9 cellular contexts compared by ENCODE assay signal in genomic region chr1:19664453-19665043, GRCh38. TPM values are rescaled to one million over a fixed set of nuclear protein-coding genes. Genes with fewer than 3 reads are reported as not detected.
DNase-seq lines count a peak whose midpoint lies in the region; ATAC-seq and TF ChIP-seq lines count a peak whose summit lies in the region.
"Had no signal": no experiment of that assay in that cellular context is flagged by ENCODE, and none has a peak within 500 bp of the region (broad histone marks: within the 10 kb centered on the region; RNA-seq: fewer than 3 reads in every experiment).

Gene HTR6 (plus strand): TSS chr1:19664875. CDS start chr1:19665754, 879 bp downstream.

- CTCF ChIA-PET in WTC11 (lab: Charles Lee), result interaction anchor here (0.6 to 6.5 kb wide), 4 partner anchors 11 to 51 kb away, joined by 3 to 208 read pairs (median 4); no protein-coding TSS in a partner anchor

- H3K4me1 ChIP-seq in foreskin keratinocyte, result no peaks in the 10 kb centered on the region
- H3K4me1 ChIP-seq in Karpas-422 (ENCODE audit: low read length), result peaks cover 1% of the 10 kb centered on the region

- H3K4me1 Mint-ChIP-seq in WTC11, result peaks cover 5% of the 10 kb centered on the region
- H3K4me1 Mint-ChIP-seq in stimulated activated naive B cell treated with anti-CD40 and anti-IgM and Interleukin-4, amounts not matched to agents 10 μg/mL and 1 μg/mL and 100 μg/mL, for 72 hours, result peaks cover 7 to 9% of the 10 kb centered on the region in 2 donors

- H3K36me3 ChIP-seq in Karpas-422 (ENCODE audit: insufficient read depth, low read length), result no peaks in the 10 kb centered on the region

- H3K27ac ChIP-seq in foreskin keratinocyte, result no peak within 1 kb of the TSS
- no peak within 1 kb of the TSS for H3K27ac ChIP-seq in Karpas-422 (ENCODE audit: low read length)
- H3K27ac ChIP-seq: epithelial cell of prostate had no signal

- H3K9ac ChIP-seq in Karpas-422 (ENCODE audit: low read length), result no peak within 1 kb of the TSS

- H3K9me2 ChIP-seq in Karpas-422 (replicated peaks; ENCODE audit: insufficient read depth, low read length), result no peaks in the 10 kb centered on the region

- ATAC-seq in WTC11 (no peak), foreskin keratinocyte (peak; percentile 4), left lobe of liver (no peak)
- ATAC-seq in stimulated activated naive B cell treated with anti-CD40 and anti-IgM and Interleukin-4, amounts not matched to agents 10 μg/mL and 1 μg/mL and 100 μg/mL, for 72 hours (replicated peaks), result peak; percentile 24 to 29

- H3K4me2 ChIP-seq in Karpas-422 (ENCODE audit: low read depth, low read length, poor library complexity, severe bottlenecking), result no peak within 1 kb of the TSS

- H3K27me3 Mint-ChIP-seq in WTC11 (ENCODE audit: low read depth), result peaks cover 61% of the 10 kb centered on the region
- peaks cover 55 to 61% of the 10 kb centered on the region in 2 donors for H3K27me3 Mint-ChIP-seq in stimulated activated naive B cell treated with anti-CD40 and anti-IgM and Interleukin-4, amounts not matched to agents 10 μg/mL and 1 μg/mL and 100 μg/mL, for 72 hours

- TF ChIP-seq CTCF in WTC11 (IDR thresholded peaks at IDR 0.05) (no peak), foreskin keratinocyte (conservative IDR thresholded peaks at IDR 0.05) (no peak)

- H3K36me3 Mint-ChIP-seq in WTC11, result no peaks in the 10 kb centered on the region
- H3K36me3 Mint-ChIP-seq in stimulated activated naive B cell treated with anti-CD40 and anti-IgM and Interleukin-4, amounts not matched to agents 10 μg/mL and 1 μg/mL and 100 μg/mL, for 72 hours, result no peaks in the 10 kb centered on the region

- no peak within 1 kb of the TSS for H3K27ac Mint-ChIP-seq in WTC11
- no peak within 1 kb of the TSS for H3K27ac Mint-ChIP-seq in stimulated activated naive B cell treated with anti-CD40 and anti-IgM and Interleukin-4, amounts not matched to agents 10 μg/mL and 1 μg/mL and 100 μg/mL, for 72 hours

- H3K4me3 ChIP-seq in Karpas-422 (ENCODE audit: low read length), result no peak within 1 kb of the TSS

- POLR2A ChIA-PET in WTC11 (lab: Charles Lee), result no interaction called here

- no peaks in the 10 kb centered on the region for H3K9me3 Mint-ChIP-seq in WTC11
- no peaks in the 10 kb centered on the region for H3K9me3 Mint-ChIP-seq in stimulated activated naive B cell treated with anti-CD40 and anti-IgM and Interleukin-4, amounts not matched to agents 10 μg/mL and 1 μg/mL and 100 μg/mL, for 72 hours

- no peaks in the 10 kb centered on the region for H4K20me1 ChIP-seq in Karpas-422 (ENCODE audit: insufficient read depth, low read depth, low read length)

- no peaks in the 10 kb centered on the region for H3K9me3 ChIP-seq in Karpas-422 (ENCODE audit: low read length)

- no peaks in the 10 kb centered on the region for H3K79me2 ChIP-seq in Karpas-422 (ENCODE audit: low read length)

- peak within 1 kb of the TSS; percentile 71 for H3K4me3 Mint-ChIP-seq in WTC11
- peak within 1 kb of the TSS; percentile 67 to 73 for H3K4me3 Mint-ChIP-seq in stimulated activated naive B cell treated with anti-CD40 and anti-IgM and Interleukin-4, amounts not matched to agents 10 μg/mL and 1 μg/mL and 100 μg/mL, for 72 hours

- H3K27me3 ChIP-seq in foreskin keratinocyte, result peaks cover 74% of the 10 kb centered on the region
- H3K27me3 ChIP-seq in Karpas-422 (ENCODE audit: low read length), result no peaks in the 10 kb centered on the region

- no peak within 1 kb of the TSS for H2AFZ ChIP-seq in Karpas-422 (ENCODE audit: low read length)

- DNase-seq in NCI-H82 (lab: John Stamatoyannopoulos, UW) (peak; percentile 57), NCI-H82 treated with DMSO at 0.1 percent for 48 hours (lab: John Stamatoyannopoulos, UW; ENCODE audit: unreplicated experiment) (no peak), WTC11 (ENCODE audit: low spot score) (no peak), foreskin keratinocyte (no peak), HuH-7 (ENCODE audit: low spot score) (no peak), Karpas-422 (no peak), left lobe of liver (ENCODE audit: low spot score) (no peak)
- no peak for DNase-seq in stimulated activated naive B cell treated with anti-CD40 and anti-IgM and Interleukin-4, amounts not matched to agents 10 μg/mL and 1 μg/mL and 100 μg/mL, for 72 hours

TF ChIP-seq in WTC11, 78 proteins besides CTCF, POLR2A, EP300 and RAD21:
- TF ChIP-seq ZNF423 (CRISPR knock-in tag; IDR thresholded peaks at IDR 0.05) (0 out of 2 replicates have a peak, but pooled peaks have one; percentile 6), NFATC4 (CRISPR knock-in tag; IDR thresholded peaks at IDR 0.05) (no peak), ATF3 (CRISPR knock-in tag; conservative IDR thresholded peaks at IDR 0.05) (no peak), GTF2I (CRISPR knock-in tag; conservative IDR thresholded peaks at IDR 0.05) (peak; percentile 60; the same call in 1 of the 2 replicates)
TF ChIP-seq in WTC11: peak in this region for 2.

RNA-seq across cellular contexts. Expression of gene HTR6, which starts in this region (rescaled TPM):
- 0.71 to 1.2 TPM (median 0.90 TPM) in 3 replicates for total RNA-seq in WTC11 (2021)
- not detected in 2 replicates for total RNA-seq in foreskin keratinocyte
- polyA plus RNA-seq in foreskin keratinocyte, result not detected in 2 replicates
- total RNA-seq in Karpas-422 (2014; rRNA removed; shearing (Covaris generic); ENCODE audit: low replicate concordance), result not detected in 2 replicates
- total RNA-seq in left lobe of liver, result not detected

Comparison
In these comparisons a context has a peak if more than half of its experiments do, and no peak if none do; other contexts are left out.
1. Peak in ATAC-seq in foreskin keratinocyte; RNA of the gene not detected or under 1 TPM.
2. ATAC-seq: peak in stimulated activated naive B cell treated with anti-CD40 and anti-IgM and Interleukin-4, amounts not matched to agents 10 μg/mL and 1 μg/mL and 100 μg/mL, for 72 hours (2 of 2); none in WTC11 (single experiment) and left lobe of liver (single experiment).